10 cellular contexts compared by ENCODE assay signal in the genomic region with DNA sequence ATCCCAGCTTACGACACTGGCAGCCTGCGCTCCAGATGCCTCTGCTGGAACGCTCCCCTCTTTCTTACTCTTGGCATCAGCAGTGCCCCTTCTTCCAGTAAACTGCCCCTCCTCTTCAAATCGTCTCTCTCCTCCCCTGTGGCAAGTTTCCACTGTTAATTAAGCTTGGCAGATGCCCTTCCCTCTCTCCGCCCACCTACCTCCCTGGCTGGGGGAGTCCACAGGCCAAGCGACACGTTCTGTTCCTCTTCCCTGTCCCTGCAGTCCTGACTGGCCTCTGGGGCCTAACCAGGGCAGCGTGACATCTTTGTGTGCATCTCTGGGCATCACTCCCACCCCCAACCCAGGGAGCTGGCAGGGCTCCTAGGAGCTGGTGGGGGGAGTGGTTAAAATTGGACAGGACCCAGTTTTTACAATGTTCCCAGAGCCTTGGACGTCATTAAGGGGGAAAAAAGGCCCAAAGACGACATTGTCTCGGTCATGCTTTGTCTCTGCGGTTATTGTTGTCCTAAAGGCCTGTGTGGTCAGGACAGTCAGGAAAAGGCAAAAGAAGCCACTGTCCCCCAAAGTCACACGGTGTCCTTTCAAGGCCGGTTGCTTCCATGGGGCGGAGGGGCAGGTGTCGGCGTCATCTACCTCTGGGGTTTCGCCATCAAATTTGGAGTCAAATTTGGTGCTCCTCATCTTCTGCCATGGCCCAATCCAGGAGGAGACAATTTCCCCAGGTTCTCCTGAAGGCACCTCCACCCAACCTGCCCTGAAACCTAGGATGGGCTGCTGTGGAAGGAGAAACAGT. TPM values are rescaled to one million over a fixed set of nuclear protein-coding genes. Genes with fewer than 3 reads are reported as not detected.
A peak's percentile ranks its signal among the peaks of the same experiment; 100 is the strongest.
DNase-seq lines count a peak whose midpoint lies in the region; ATAC-seq, FAIRE-seq and TF ChIP-seq lines count a peak whose summit lies in the region.
"Had no signal": no experiment of that assay in that cellular context is flagged by ENCODE, and none has a peak within 500 bp of the region (broad histone marks: within the 10 kb centered on the region; RNA-seq: fewer than 3 reads in every experiment).

No MANE protein-coding gene starts in this region.

- intact Hi-C loops in vagina (cut with DNase I), result no loop called here

- no peak for FAIRE-seq in small intestine (lab: Jason Lieb, UNC)

- DNase-seq in NCI-H2196 (lab: John Stamatoyannopoulos, UW; ENCODE audit: unreplicated experiment) (peak; percentile 47), NCI-H2196 treated with DMSO at 0.1 percent for 48 hours (lab: John Stamatoyannopoulos, UW; ENCODE audit: unreplicated experiment) (no peak), fibroblast of mammary gland (ENCODE audit: low read depth) (peak; percentile 63), occipital lobe (lab: John Stamatoyannopoulos, UW) (peak; percentile 82), vagina (ENCODE audit: extremely low spot score in 2 of 2) (no peak), small intestine (no peak), NOMO-1 (lab: John Stamatoyannopoulos, UW; ENCODE audit: unreplicated experiment in 2 of 2) (no peak)
- DNase-seq: activated effector memory CD4-positive, alpha-beta T cell treated with Interleukin-2 at 50 U/mL for 16 hours had no signal

- 81 to 88% (median 85%) methylated on average over 18 of the region's 18 CpGs for WGBS in small intestine, 3 donors

- H3K9me3 ChIP-seq in vagina (no peaks in the 10 kb centered on the region), small intestine (ENCODE audit: control insufficient read depth, low read depth) (no peaks in the 10 kb centered on the region)

- H3K27ac ChIP-seq in vagina (peak overlapping the region; percentile 80), small intestine (ENCODE audit: low read depth in 1 of 2, low read length in 1 of 2) (peak overlapping the region in 1 of 2 donors; percentile 36)
- H3K27ac ChIP-seq: KMS-11 had no signal

- no peak for TF ChIP-seq CTCF in fibroblast of mammary gland (conservative IDR thresholded peaks at IDR 0.05; ENCODE audit: control insufficient read depth, insufficient read depth, low read depth, low read length)
- TF ChIP-seq CTCF in vagina (IDR thresholded peaks at IDR 0.05), result no peak

- H3K4me1 ChIP-seq in vagina (peaks cover 77% of the 10 kb centered on the region), small intestine (ENCODE audit: control insufficient read depth in 2 of 2, insufficient read depth in 1 of 2, low read depth in 1 of 2, low read length in 1 of 2) (peaks cover 0 to 14% of the 10 kb centered on the region in 2 donors)

- no peak for TF ChIP-seq POLR2A in vagina (IDR thresholded peaks at IDR 0.05)

- no peak overlapping the region for H3K4me3 ChIP-seq in fibroblast of mammary gland (ENCODE audit: control insufficient read depth, low read depth, low read length)
- no peak overlapping the region for H3K4me3 ChIP-seq in vagina
- H3K4me3 ChIP-seq in small intestine (ENCODE audit: low read depth in 1 of 2, low read length in 2 of 2), result no peak overlapping the region

- ATAC-seq in HG02885 (IDR thresholded peaks at IDR 0.05; ENCODE audit: poor library complexity, unreplicated experiment), result no peak

- H3K36me3 ChIP-seq in vagina, result no peaks in the 10 kb centered on the region
- H3K36me3 ChIP-seq in small intestine (ENCODE audit: control insufficient read depth in 2 of 2, insufficient read depth in 2 of 2, low read length in 2 of 2), result no peaks in the 10 kb centered on the region

- H3K27me3 ChIP-seq in vagina, result no peaks in the 10 kb centered on the region
- H3K27me3 ChIP-seq in small intestine (ENCODE audit: control insufficient read depth in 2 of 2, insufficient read depth in 2 of 2, low read length in 2 of 2), result no peaks in the 10 kb centered on the region

RNA-seq across cellular contexts. Expression of a gene that starts 54.2 kb away (rescaled TPM):
- total RNA-seq in occipital lobe, result 34.0 TPM
- total RNA-seq in vagina, result 57.5 TPM
- 10 to 100 TPM in 1 of 3 donors, 1 to 10 TPM in 2; 7.8 to 13.9 (median 8.9) TPM for polyA plus RNA-seq in small intestine

Comparison
In these comparisons a context has a peak if more than half of its experiments do, and no peak if none do; other contexts are left out.
1. DNase-seq: peak in NCI-H2196 (single experiment), fibroblast of mammary gland (single experiment) and occipital lobe (single experiment); none in NCI-H2196 treated with DMSO at 0.1 percent for 48 hours (single experiment), vagina (0 of 2), small intestine (single experiment) and NOMO-1 (0 of 2).